In the genomic region with DNA sequence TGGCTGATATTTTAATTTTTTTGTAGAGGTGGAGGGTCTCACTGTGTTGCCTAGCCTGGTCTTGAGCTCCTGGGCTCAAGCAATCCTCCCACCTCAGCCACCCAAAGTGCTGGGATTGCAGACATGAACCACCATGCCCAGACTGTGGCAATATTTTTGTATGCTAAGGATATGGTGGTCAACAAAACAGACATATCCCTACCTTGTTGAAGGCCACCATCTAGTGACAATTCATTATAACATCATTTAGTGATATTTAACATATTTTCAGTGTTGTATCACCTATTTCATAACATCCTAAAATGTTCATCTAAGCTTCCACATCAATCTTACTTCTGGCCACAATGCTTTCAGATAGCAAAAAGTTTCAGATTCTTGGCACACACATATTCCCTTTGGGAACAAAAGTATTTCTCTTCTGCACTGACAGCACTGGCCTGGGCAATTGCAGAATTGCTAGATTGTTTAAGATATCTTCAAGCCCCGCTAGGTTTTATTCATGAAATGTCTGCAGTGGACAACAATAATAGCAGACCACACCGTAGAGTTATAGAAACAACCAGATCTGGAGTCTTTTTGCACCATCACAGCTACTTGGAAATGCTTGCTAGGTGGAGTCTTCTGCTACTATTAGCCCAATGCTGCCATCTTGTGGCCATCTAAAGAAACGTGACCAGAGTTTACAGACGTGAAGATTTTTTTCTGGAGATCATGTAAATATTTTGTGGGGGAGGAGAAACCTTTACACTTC, we compare ENCODE assay signal across 8 cellular contexts. TPM values are rescaled to one million over a fixed set of nuclear protein-coding genes. Genes with fewer than 3 reads are reported as not detected.
DNase-seq lines count a peak whose midpoint lies in the region; ATAC-seq and TF ChIP-seq lines count a peak whose summit lies in the region.

No MANE protein-coding gene starts in this region.

- no peak overlapping the region for H3K4me3 ChIP-seq in CD8-positive, alpha-beta memory T cell (ENCODE audit: low read length)
- H3K4me3 ChIP-seq in NT2/D1 (ENCODE audit: insufficient read length, low read depth), result no peak overlapping the region
- no peak overlapping the region for H3K4me3 ChIP-seq in epithelial cell of proximal tubule (ENCODE audit: low read depth, low read length)

- H3K4me1 ChIP-seq in CD8-positive, alpha-beta memory T cell (ENCODE audit: insufficient read depth, low read length), result peaks cover 7% of the 10 kb centered on the region
- H3K4me1 ChIP-seq in NT2/D1 (ENCODE audit: insufficient read depth, insufficient read length), result no peaks in the 10 kb centered on the region

- peak; percentile 43 to 78 (median 68) for DNase-seq in CD8-positive, alpha-beta memory T cell
- DNase-seq in HPDE6-E6E7 (ENCODE audit: extremely low spot score) (peak; percentile 33), NT2/D1 (ENCODE audit: low read depth, low spot score) (peak; percentile 69), epithelial cell of proximal tubule (ENCODE audit: low read depth) (no peak), natural killer cell (peak; percentile 34)
- peak; percentile 62 for DNase-seq in activated CD8-positive, alpha-beta memory T cell treated with anti-CD3 and anti-CD28 coated beads, Interleukin-2, amount 50 U/mL, for 4 hours
- DNase-seq in stimulated activated naive CD8-positive, alpha-beta T cell treated with anti-CD3 and anti-CD28 coated beads, Interleukin-15, amount 100 ng/mL, for 72 hours, result peak; percentile 65 to 67

- no peak overlapping the region for H3K4me3 Mint-ChIP-seq in CD8-positive, alpha-beta memory T cell
- no peak overlapping the region for H3K4me3 Mint-ChIP-seq in natural killer cell
- no peak overlapping the region for H3K4me3 Mint-ChIP-seq in stimulated activated naive CD8-positive, alpha-beta T cell treated with anti-CD3 and anti-CD28 coated beads, Interleukin-15, amount 100 ng/mL, for 72 hours

- no peaks in the 10 kb centered on the region for H3K9me3 ChIP-seq in CD8-positive, alpha-beta memory T cell (ENCODE audit: low read length)
- H3K9me3 ChIP-seq in NT2/D1 (ENCODE audit: insufficient read depth, low read length), result no peaks in the 10 kb centered on the region

- POLR2A ChIA-PET in CD8-positive, alpha-beta memory T cell (lab: Charles Lee), result interaction anchor here (0.6 to 0.8 kb wide), 2 partner anchors 15 to 82 kb away, joined by 4 read pairs; no protein-coding TSS in a partner anchor

- H3K27ac ChIP-seq in CD8-positive, alpha-beta memory T cell (ENCODE audit: low read depth, low read length), result no peak overlapping the region

- no peak overlapping the region for H3K27ac Mint-ChIP-seq in CD8-positive, alpha-beta memory T cell
- no peak overlapping the region for H3K27ac Mint-ChIP-seq in natural killer cell
- no peak overlapping the region for H3K27ac Mint-ChIP-seq in stimulated activated naive CD8-positive, alpha-beta T cell treated with anti-CD3 and anti-CD28 coated beads, Interleukin-15, amount 100 ng/mL, for 72 hours

- H3K27me3 Mint-ChIP-seq in CD8-positive, alpha-beta memory T cell, result no peaks in the 10 kb centered on the region
- H3K27me3 Mint-ChIP-seq in natural killer cell (ENCODE audit: low read depth in 2 of 2), result no peaks in the 10 kb centered on the region
- H3K27me3 Mint-ChIP-seq in stimulated activated naive CD8-positive, alpha-beta T cell treated with anti-CD3 and anti-CD28 coated beads, Interleukin-15, amount 100 ng/mL, for 72 hours, result no peaks in the 10 kb centered on the region

- ATAC-seq in GM19438 (IDR thresholded peaks at IDR 0.05; ENCODE audit: low read depth, unreplicated experiment) (peak; percentile 20), natural killer cell (peak; percentile 76 to 89 (median 82))
- peak; percentile 76 for ATAC-seq in stimulated activated naive CD8-positive, alpha-beta T cell treated with anti-CD3 and anti-CD28 coated beads, Interleukin-15, amount 100 ng/mL, for 72 hours

- H3K4me1 Mint-ChIP-seq in CD8-positive, alpha-beta memory T cell, result peaks cover 13 to 26% (median 23%) of the 10 kb centered on the region in 3 donors
- peaks cover 0 to 9% of the 10 kb centered on the region in 2 donors for H3K4me1 Mint-ChIP-seq in natural killer cell
- peaks cover 46% of the 10 kb centered on the region for H3K4me1 Mint-ChIP-seq in stimulated activated naive CD8-positive, alpha-beta T cell treated with anti-CD3 and anti-CD28 coated beads, Interleukin-15, amount 100 ng/mL, for 72 hours

- no peaks in the 10 kb centered on the region for H3K27me3 ChIP-seq in CD8-positive, alpha-beta memory T cell (ENCODE audit: insufficient read depth, low read length, poor library complexity, severe bottlenecking)
- no peaks in the 10 kb centered on the region for H3K27me3 ChIP-seq in NT2/D1 (ENCODE audit: insufficient read depth, insufficient read length)

- H3K36me3 Mint-ChIP-seq in CD8-positive, alpha-beta memory T cell, result peaks cover 0 to 1% (median 0%) of the 10 kb centered on the region in 3 donors
- H3K36me3 Mint-ChIP-seq in natural killer cell, result no peaks in the 10 kb centered on the region

- no peak overlapping the region for H3K9ac ChIP-seq in NT2/D1 (ENCODE audit: insufficient read length, low read depth)

- H3K9me3 Mint-ChIP-seq in CD8-positive, alpha-beta memory T cell, result no peaks in the 10 kb centered on the region
- no peaks in the 10 kb centered on the region for H3K9me3 Mint-ChIP-seq in natural killer cell
- no peaks in the 10 kb centered on the region for H3K9me3 Mint-ChIP-seq in stimulated activated naive CD8-positive, alpha-beta T cell treated with anti-CD3 and anti-CD28 coated beads, Interleukin-15, amount 100 ng/mL, for 72 hours

- CTCF ChIA-PET in CD8-positive, alpha-beta memory T cell (lab: Charles Lee), result interaction anchor here (0.7 to 4.9 kb wide), 22 partner anchors 8 to 257 kb away, joined by 3 to 127 read pairs (median 4); a partner anchor contains a TSS

- H3K36me3 ChIP-seq in CD8-positive, alpha-beta memory T cell (ENCODE audit: insufficient read depth, low read length), result no peaks in the 10 kb centered on the region
- no peaks in the 10 kb centered on the region for H3K36me3 ChIP-seq in NT2/D1 (ENCODE audit: insufficient read depth, insufficient read length, low read length)

- TF ChIP-seq CTCF in epithelial cell of proximal tubule (conservative IDR thresholded peaks at IDR 0.05; ENCODE audit: low read depth, low read length) (peak; percentile 77), natural killer cell (IDR thresholded peaks at IDR 0.05) (peak; percentile 95)

- intact Hi-C loops in natural killer cell (cut with micrococcal nuclease), result loop anchor here (1.0 kb wide), 1 partner anchor 82 kb away; no protein-coding TSS in a partner anchor

RNA-seq across cellular contexts. Expression of a gene that starts 58.4 kb away (rescaled TPM):
- total RNA-seq in CD8-positive, alpha-beta memory T cell, result 10 to 100 TPM; 12.7 to 12.9 TPM
- not detected for polyA plus RNA-seq in CD8-positive, alpha-beta memory T cell
- 0.17 and 2.2 TPM in 2 replicates for total RNA-seq in epithelial cell of proximal tubule
- not detected for total RNA-seq in natural killer cell

Comparison
In these comparisons a context has a peak if more than half of its experiments do, and no peak if none do; other contexts are left out.
1. ATAC-seq: peak in every context shown above with its lines; median percentile 82 in natural killer cell; 76 in stimulated activated naive CD8-positive, alpha-beta T cell treated with anti-CD3 and anti-CD28 coated beads, Interleukin-15, amount 100 ng/mL, for 72 hours; 20 in GM19438.